Comparison of ENCODE assay signal across 20 cellular contexts in genomic region chr2:150062416-150062815, GRCh38.
DNase-seq lines count a peak whose midpoint lies in the region; TF ChIP-seq lines count a peak whose summit lies in the region.
"Had no signal": no experiment of that assay in that cellular context is flagged by ENCODE, and none has a peak within 500 bp of the region (broad histone marks: within the 10 kb centered on the region; RNA-seq: fewer than 3 reads in every experiment).

No MANE protein-coding gene starts in this region.

- intact Hi-C loops in lower leg skin (cut with DNase I; ENCODE audit: low total_unique reads), result no loop called here

- 37 to 39% methylated on average over 3 of the region's 3 CpGs for WGBS in lower leg skin, 2 donors

- H3K27ac ChIP-seq in epithelial cell of prostate, result peak overlapping the region; percentile 49
- H3K27ac ChIP-seq: SJSA1, WERI-Rb-1 had no signal

- H3K4me3 ChIP-seq in skeletal muscle cell (ENCODE audit: low read depth, low read length) (no peak overlapping the region), lower leg skin (ENCODE audit: low read depth, poor library complexity, severe bottlenecking) (no peak overlapping the region)
- H3K4me3 ChIP-seq: HAP-1, SJSA1 had no signal

- DNase-seq in GM03348 (ENCODE audit: low spot score) (peak; percentile 50), OCI-M1 (lab: John Stamatoyannopoulos, UW) (peak; percentile 38), epithelial cell of prostate (ENCODE audit: low read depth, low spot score) (no peak), skeletal muscle cell (ENCODE audit: low read depth) (peak; percentile 36), anterior cingulate cortex (lab: John Stamatoyannopoulos, UW) (no peak), lower leg skin (ENCODE audit: low spot score in 2 of 2) (no peak), hepatic stellate cell (ENCODE audit: low spot score) (no peak)
- DNase-seq: activated CD4-positive, alpha-beta memory T cell treated with anti-CD3 and anti-CD28 coated beads for 36 hours; activated naive CD4-positive, alpha-beta T cell; activated T-cell treated with anti-CD3 and anti-CD28 coated beads, Interleukin-2, amount 50 U/mL, for 1 hour; Caco-2; foreskin melanocyte; NCI-H1436 treated with DMSO at 0.1 percent for 48 hours; NCI-H2171; NCI-H69; stimulated activated naive B cell treated with anti-CD40 and anti-IgM and Interleukin-4, amounts not matched to agents 10 μg/mL and 1 μg/mL and 100 μg/mL, for 72 hours; T-helper 2 cell; WERI-Rb-1 had no signal

- no peak for TF ChIP-seq CTCF in lower leg skin (IDR thresholded peaks at IDR 0.05)

- no peak for TF ChIP-seq POLR2A in lower leg skin (IDR thresholded peaks at IDR 0.05)

Comparison
In these comparisons a context has a peak if more than half of its experiments do, and no peak if none do; other contexts are left out.
1. DNase-seq: peak in GM03348 (single experiment), OCI-M1 (single experiment) and skeletal muscle cell (single experiment); none in epithelial cell of prostate (single experiment), anterior cingulate cortex (0 of 58), lower leg skin (0 of 2) and hepatic stellate cell (single experiment).